Comparison of ENCODE assay signal across 33 cellular contexts in the genomic region with DNA sequence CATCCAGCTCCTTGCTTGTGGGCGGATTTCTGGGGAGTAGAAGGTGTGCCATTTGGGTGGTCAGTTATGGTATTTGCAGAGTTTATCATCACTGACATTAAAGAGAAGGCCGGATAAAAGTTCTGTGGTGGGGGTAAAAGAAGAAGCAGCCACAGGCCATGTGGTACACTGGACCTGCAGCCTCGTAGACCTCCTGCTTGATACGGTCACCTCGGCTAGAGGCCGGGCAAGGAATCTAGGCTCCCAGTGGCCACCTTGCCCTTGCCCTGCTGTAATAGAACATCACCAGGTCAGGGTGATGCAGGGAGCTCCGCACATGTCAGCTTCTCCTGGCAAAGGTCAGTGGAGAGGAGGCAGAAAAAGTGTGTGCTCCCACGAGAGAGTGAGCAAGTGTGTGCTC.
"Had no signal": no experiment of that assay in that cellular context is flagged by ENCODE, and none has a peak within 500 bp of the region (broad histone marks: within the 10 kb centered on the region; RNA-seq: fewer than 3 reads in every experiment).

No MANE protein-coding gene starts in this region.

- H3K4me3 ChIP-seq: MG63, PC-9 had no signal

- H3K36me3 ChIP-seq: brain microvascular endothelial cell, MG63, WERI-Rb-1 had no signal

- DNase-seq: activated CD4-positive, alpha-beta memory T cell treated with anti-CD3 and anti-CD28 coated beads, Interleukin-2, amount 10 ng/mL, durations not matched to agents 7 days and 5 days; activated CD4-positive, alpha-beta T cell treated with anti-CD3 and anti-CD28 coated beads for 1 hour; activated CD4-positive, alpha-beta T cell treated with anti-CD3 and anti-CD28 coated beads for 48 hours; activated CD4-positive, CD25-positive, alpha-beta regulatory T cell; activated CD8-positive, alpha-beta memory T cell treated with anti-CD3 and anti-CD28 coated beads for 24 hours; activated CD8-positive, alpha-beta memory T cell treated with anti-CD3 and anti-CD28 coated beads, Interleukin-2, amount 50 U/mL, for 48 hours; activated effector memory CD4-positive, alpha-beta T cell treated with Interleukin-2 at 50 U/mL for 16 hours; activated naive CD4-positive, alpha-beta T cell treated with anti-CD3 and anti-CD28 coated beads, Interleukin-2, amount 50 U/mL, for 16 hours; activated naive CD8-positive, alpha-beta T cell treated with anti-CD3 and anti-CD28 coated beads for 36 hours; activated T-cell treated with anti-CD3 and anti-CD28 coated beads, Interleukin-2, amount 50 U/mL, for 48 hours; amniotic stem cell; aorta; brain microvascular endothelial cell; central memory CD4-positive, alpha-beta T cell; Kasumi-1; KG1; MG63; NCI-H1048; NCI-H1105 treated with DMSO at 0.1 percent for 48 hours; NCI-H1436; NCI-H1694; NCI-H1930; NCI-H2081 treated with DMSO at 0.1 percent for 48 hours; NCI-H226; NCI-H524 treated with DMSO at 0.1 percent for 48 hours; NCI-H748 treated with DMSO at 0.1 percent for 48 hours; PC-9; SIG-M5; T-helper 1 cell; T-helper 2 cell; T-helper 9 cell; WERI-Rb-1 had no signal

- H3K27me3 ChIP-seq: brain microvascular endothelial cell had no signal

- H3K4me1 Mint-ChIP-seq: activated CD4-positive, alpha-beta memory T cell treated with anti-CD3 and anti-CD28 coated beads, Interleukin-2, amount 10 ng/mL, durations not matched to agents 7 days and 5 days; activated CD8-positive, alpha-beta memory T cell treated with anti-CD3 and anti-CD28 coated beads, Interleukin-2, amount 10 ng/mL, durations not matched to agents 7 days and 5 days; activated naive CD8-positive, alpha-beta T cell treated with anti-CD3 and anti-CD28 coated beads for 36 hours had no signal

- H3K4me3 Mint-ChIP-seq: activated CD4-positive, alpha-beta memory T cell treated with anti-CD3 and anti-CD28 coated beads, Interleukin-2, amount 10 ng/mL, durations not matched to agents 7 days and 5 days; activated CD8-positive, alpha-beta memory T cell treated with anti-CD3 and anti-CD28 coated beads, Interleukin-2, amount 10 ng/mL, durations not matched to agents 7 days and 5 days; activated naive CD8-positive, alpha-beta T cell treated with anti-CD3 and anti-CD28 coated beads for 36 hours had no signal

- H3K36me3 Mint-ChIP-seq: activated CD8-positive, alpha-beta memory T cell treated with anti-CD3 and anti-CD28 coated beads, Interleukin-2, amount 10 ng/mL, durations not matched to agents 7 days and 5 days; activated naive CD8-positive, alpha-beta T cell treated with anti-CD3 and anti-CD28 coated beads for 36 hours had no signal

- H3K9me3 Mint-ChIP-seq: activated naive CD8-positive, alpha-beta T cell treated with anti-CD3 and anti-CD28 coated beads for 36 hours had no signal

- H3K27me3 Mint-ChIP-seq: activated CD4-positive, alpha-beta memory T cell treated with anti-CD3 and anti-CD28 coated beads, Interleukin-2, amount 10 ng/mL, durations not matched to agents 7 days and 5 days; activated CD8-positive, alpha-beta memory T cell treated with anti-CD3 and anti-CD28 coated beads, Interleukin-2, amount 10 ng/mL, durations not matched to agents 7 days and 5 days; activated naive CD8-positive, alpha-beta T cell treated with anti-CD3 and anti-CD28 coated beads for 36 hours had no signal

- H3K27ac Mint-ChIP-seq: activated CD4-positive, alpha-beta memory T cell treated with anti-CD3 and anti-CD28 coated beads, Interleukin-2, amount 10 ng/mL, durations not matched to agents 7 days and 5 days; activated CD8-positive, alpha-beta memory T cell treated with anti-CD3 and anti-CD28 coated beads, Interleukin-2, amount 10 ng/mL, durations not matched to agents 7 days and 5 days; activated naive CD8-positive, alpha-beta T cell treated with anti-CD3 and anti-CD28 coated beads for 36 hours had no signal
